ENCODE assay signal across 9 cellular contexts in genomic region chr17:68777243-68777855, GRCh38.
DNase-seq lines count a peak whose midpoint lies in the region; ATAC-seq, FAIRE-seq and TF ChIP-seq lines count a peak whose summit lies in the region.
"Had no signal": no experiment of that assay in that cellular context is flagged by ENCODE, and none has a peak within 500 bp of the region (broad histone marks: within the 10 kb centered on the region; RNA-seq: fewer than 3 reads in every experiment).

No MANE protein-coding gene starts in this region.

- H3K27me3 ChIP-seq in PC-3 (ENCODE audit: low read length) = peaks cover 5% of the 10 kb centered on the region; the same call in 1 of the 2 replicates
- H3K27me3 ChIP-seq: BLaER1 had no signal

- no peaks in the 10 kb centered on the region for H3K79me2 ChIP-seq in PC-3 (ENCODE audit: low read length)

- BruUV-seq in PC-3 (replicated peaks; lab: Mats Ljungman, UMichigan) = no TSS peak

- peak; percentile 93 for TF ChIP-seq CTCF in PC-3 (conservative IDR thresholded peaks at IDR 0.05; ENCODE audit: low read depth, low read length)
- TF ChIP-seq CTCF in kidney (IDR thresholded peaks at IDR 0.05; ENCODE audit: borderline replicate concordance, extremely low read depth, insufficient read depth) = peak; percentile 78

- POLR2A ChIA-PET in PC-3 (lab: Charles Lee; ENCODE audit: unreplicated experiment) = no interaction called here

- no peaks in the 10 kb centered on the region for H3F3A ChIP-seq in PC-3 (ENCODE audit: low read length, unreplicated experiment)

- H3K9ac ChIP-seq in PC-3 (ENCODE audit: low read length) = no peak overlapping the region
- H3K9ac ChIP-seq in kidney (ENCODE audit: low read length in 2 of 2) = no peak overlapping the region
- H3K9ac ChIP-seq: BLaER1 had no signal

- H3K27ac ChIP-seq in PC-3 (ENCODE audit: low read length) = no peak overlapping the region
- H3K27ac ChIP-seq in kidney (ENCODE audit: low read depth in 2 of 2, low read length in 2 of 2) = peak overlapping the region in 1 of 2 donors; percentile 13
- H3K27ac ChIP-seq: BLaER1 had no signal

- H3K9me3 ChIP-seq in PC-3 (ENCODE audit: low read length) = no peaks in the 10 kb centered on the region
- H3K9me3 ChIP-seq in kidney (ENCODE audit: control insufficient read depth in 1 of 2, low read length in 2 of 2) = no peaks in the 10 kb centered on the region
- H3K9me3 ChIP-seq: BLaER1 had no signal

- H4K20me1 ChIP-seq in PC-3 (ENCODE audit: low read length) = no peaks in the 10 kb centered on the region
- H4K20me1 ChIP-seq: BLaER1 had no signal

- peak; percentile 58 for ATAC-seq in PC-3

- H3K4me1 ChIP-seq in PC-3 (ENCODE audit: insufficient read depth, low read length) = peaks cover 13% of the 10 kb centered on the region
- H3K4me1 ChIP-seq in kidney (ENCODE audit: control insufficient read depth in 1 of 2, insufficient read depth in 1 of 2, low read depth in 1 of 2, low read length in 2 of 2) = peaks cover 0 to 3% of the 10 kb centered on the region in 2 donors

- H3K9me2 ChIP-seq in PC-3 (replicated peaks; ENCODE audit: low read length) = no peaks in the 10 kb centered on the region

- H3K4me2 ChIP-seq in PC-3 (ENCODE audit: low read length) = no peak overlapping the region
- H3K4me2 ChIP-seq: BLaER1 had no signal

- H3K4me3 ChIP-seq in PC-3 (ENCODE audit: low read length) = no peak overlapping the region
- H3K4me3 ChIP-seq in kidney (ENCODE audit: low read length in 2 of 2) = no peak overlapping the region
- H3K4me3 ChIP-seq: BLaER1 had no signal

- peak; percentile 39 to 81 (median 55) for DNase-seq in NCI-H1417 (lab: John Stamatoyannopoulos, UW)
- DNase-seq in NCI-H1417 treated with DMSO at 0.1 percent for 48 hours (lab: John Stamatoyannopoulos, UW) = no peak
- peak; percentile 20 for DNase-seq in HK-2 (ENCODE audit: unreplicated experiment)
- DNase-seq in PC-3 = peak; percentile 83
- peak; percentile 12 for DNase-seq in central memory CD4-positive, alpha-beta T cell
- DNase-seq in kidney = no peak
- peak; percentile 28 for DNase-seq in stimulated activated CD8-positive, alpha-beta memory T cell treated with anti-CD3 and anti-CD28 coated beads, Interleukin-4, amount 100 ng/mL, for 48 hours
- no peak for DNase-seq in T-helper 9 cell

- CTCF ChIA-PET in PC-3 (lab: Charles Lee) = interaction anchor here (0.7 kb wide), 1 partner anchor 179 kb away, joined by 3 read pairs; no protein-coding TSS in a partner anchor

- peak; percentile 71 for FAIRE-seq in kidney (lab: Jason Lieb, UNC)

- H3K36me3 ChIP-seq in PC-3 (ENCODE audit: low read depth, low read length) (no peaks in the 10 kb centered on the region), kidney (ENCODE audit: control insufficient read depth in 1 of 2, insufficient read depth in 2 of 2, low read length in 2 of 2) (no peaks in the 10 kb centered on the region)
- H3K36me3 ChIP-seq: BLaER1 had no signal

- intact Hi-C loops in PC-3 (cut with micrococcal nuclease) (loop anchor here (1.0 to 10.0 kb wide), 6 partner anchors 17 to 458 kb away; no protein-coding TSS in a partner anchor), kidney (cut with DNase I) (loop anchor here (5.0 to 10.0 kb wide), 2 partner anchors 197 to 460 kb away; no protein-coding TSS in a partner anchor)

- H2AFZ ChIP-seq in PC-3 (ENCODE audit: low read length) = peak overlapping the region; percentile 27; the same call in 1 of the 2 replicates

Comparison
In these comparisons a context has a peak if more than half of its experiments do, and no peak if none do; other contexts are left out.
1. DNase-seq: peak in NCI-H1417 (3 of 3), HK-2 (single experiment), PC-3 (single experiment), central memory CD4-positive, alpha-beta T cell (single experiment) and stimulated activated CD8-positive, alpha-beta memory T cell treated with anti-CD3 and anti-CD28 coated beads, Interleukin-4, amount 100 ng/mL, for 48 hours (single experiment); none in NCI-H1417 treated with DMSO at 0.1 percent for 48 hours (single experiment), kidney (single experiment) and T-helper 9 cell (single experiment).